ENCODE assay signal across 12 cellular contexts in genomic region chr12:108635997-108636808, GRCh38. TPM values are rescaled to one million over a fixed set of nuclear protein-coding genes. Genes with fewer than 3 reads are reported as not detected.
A peak's percentile ranks its signal among the peaks of the same experiment; 100 is the strongest.
DNase-seq lines count a peak whose midpoint lies in the region; ATAC-seq and TF ChIP-seq lines count a peak whose summit lies in the region.
"Had no signal": no experiment of that assay in that cellular context is flagged by ENCODE, and none has a peak within 500 bp of the region (broad histone marks: within the 10 kb centered on the region; RNA-seq: fewer than 3 reads in every experiment).

No MANE protein-coding gene starts in this region.

- H3K4me3 ChIP-seq in SJSA1 (no peak overlapping the region), testis (no peak overlapping the region)

- peak in 1 of 10 experiments; percentile 12 for DNase-seq in CD4-positive, alpha-beta T cell
- DNase-seq in SJSA1 (ENCODE audit: low read depth in 1 of 2, low spot score in 2 of 2) (peak; percentile 70 to 87), immature natural killer cell (peak in 1 of 3 donors; percentile 6), mucosa of gallbladder (ENCODE audit: low spot score) (no peak), testis (no peak), GM13976 (ENCODE audit: low spot score) (no peak)
- DNase-seq: effector CD8-positive, alpha-beta T cell; NCI-H226 had no signal

- in situ Hi-C loops in GM13976 (cut with MboI; ENCODE audit: low sequenced_read_pairs, unreplicated experiment) = no loop called here

- H3K9me3 Mint-ChIP-seq in CD4-positive, alpha-beta T cell = no peaks in the 10 kb centered on the region
- H3K9me3 Mint-ChIP-seq in immature natural killer cell = no peaks in the 10 kb centered on the region

- peak overlapping the region; percentile 100 for H3K27ac Mint-ChIP-seq in CD4-positive, alpha-beta T cell
- H3K27ac Mint-ChIP-seq in immature natural killer cell = peak overlapping the region; percentile 98 to 100 (median 99)

- no peak for ATAC-seq in CD4-positive, alpha-beta T cell (ENCODE audit: poor library complexity)
- ATAC-seq in GM19452 (IDR thresholded peaks at IDR 0.05; ENCODE audit: unreplicated experiment) (peak; percentile 0), GM18909 (IDR thresholded peaks at IDR 0.05; ENCODE audit: poor library complexity, unreplicated experiment) (no peak)
- ATAC-seq: HCT116 had no signal

- H3K36me3 ChIP-seq in SJSA1 (no peaks in the 10 kb centered on the region), testis (ENCODE audit: low read depth, missing control alignments) (no peaks in the 10 kb centered on the region)

- H3K27ac ChIP-seq in CD4-positive, alpha-beta T cell (ENCODE audit: low read depth, low read length) = peak overlapping the region; percentile 95
- H3K27ac ChIP-seq in SJSA1 (no peak overlapping the region), testis (no peak overlapping the region)
- H3K27ac ChIP-seq: C4-2B had no signal

- H3K9me3 ChIP-seq in CD4-positive, alpha-beta T cell (ENCODE audit: control insufficient read depth, low read length) = no peaks in the 10 kb centered on the region
- peaks cover 3% of the 10 kb centered on the region; the same call in 1 of the 2 replicates for H3K9me3 ChIP-seq in SJSA1 (replicated peaks)
- H3K9me3 ChIP-seq in testis = no peaks in the 10 kb centered on the region

- H3K27me3 ChIP-seq in CD4-positive, alpha-beta T cell (ENCODE audit: control insufficient read depth, insufficient read depth, low read length) = no peaks in the 10 kb centered on the region
- 0 out of 2 replicates have a peak, but pooled peaks cover 6% of the 10 kb centered on the region for H3K27me3 ChIP-seq in SJSA1 (replicated peaks)
- no peaks in the 10 kb centered on the region for H3K27me3 ChIP-seq in testis

- peaks cover 49% of the 10 kb centered on the region for H3K4me1 Mint-ChIP-seq in CD4-positive, alpha-beta T cell (ENCODE audit: low read depth)
- peaks cover 55 to 60% of the 10 kb centered on the region in 2 donors for H3K4me1 Mint-ChIP-seq in immature natural killer cell

- CTCF ChIA-PET in CD4-positive, alpha-beta T cell (lab: Charles Lee) = interaction anchor here (1.2 to 10.2 kb wide), 8 partner anchors 10 to 68 kb away, joined by 4 to 128 read pairs (median 5); no protein-coding TSS in a partner anchor

- peaks cover 23% of the 10 kb centered on the region for H3K36me3 Mint-ChIP-seq in CD4-positive, alpha-beta T cell (ENCODE audit: low read depth)
- peaks cover 0 to 5% (median 5%) of the 10 kb centered on the region in 3 donors for H3K36me3 Mint-ChIP-seq in immature natural killer cell

- 88 to 92% methylated on average over 6 of the region's 6 CpGs for WGBS in testis, 2 donors

- H3K4me3 Mint-ChIP-seq in CD4-positive, alpha-beta T cell = peak overlapping the region; percentile 98
- H3K4me3 Mint-ChIP-seq in immature natural killer cell = peak overlapping the region; percentile 93 to 99 (median 96)

- TF ChIP-seq CTCF in CD4-positive, alpha-beta T cell (IDR thresholded peaks at IDR 0.05) = no peak
- TF ChIP-seq CTCF in testis (IDR thresholded peaks at IDR 0.05) (no peak), GM13976 (IDR thresholded peaks at IDR 0.05; ENCODE audit: borderline replicate concordance, control extremely low read depth, extremely low read depth, insufficient read depth, missing control alignments) (no peak)

- intact Hi-C loops in CD4-positive, alpha-beta T cell (cut with DNase I, micrococcal nuclease) = loop anchor here in 1 of 2 experiments (10.0 kb wide), 1 partner anchor 419 kb away; the partner anchor contains the start of gene USP30
- intact Hi-C loops in testis (cut with DNase I; ENCODE audit: low total_unique reads) = no loop called here

- H3K4me1 ChIP-seq in SJSA1 (replicated peaks) = peaks cover 6% of the 10 kb centered on the region
- H3K4me1 ChIP-seq in testis = peaks cover 11% of the 10 kb centered on the region

- no peaks in the 10 kb centered on the region for H3K27me3 Mint-ChIP-seq in CD4-positive, alpha-beta T cell
- peaks cover 25 to 45% (median 31%) of the 10 kb centered on the region in 3 donors for H3K27me3 Mint-ChIP-seq in immature natural killer cell (ENCODE audit: low read depth in 3 of 3)

- POLR2A ChIA-PET in CD4-positive, alpha-beta T cell (lab: Charles Lee) = interaction anchor here (0.5 to 8.5 kb wide), 12 partner anchors 9 to 221 kb away, joined by 3 to 186 read pairs (median 9); partner anchors contain the start of genes ISCU, SART3 and SSH1

- TF ChIP-seq POLR2A in testis (IDR thresholded peaks at IDR 0.05) = no peak

RNA-seq across cellular contexts. Expression of gene SELPLG, which starts 2.5 kb away (rescaled TPM):
- total RNA-seq in CD4-positive, alpha-beta T cell = 10 to 100 TPM; 25.7 to 27.8 TPM
- total RNA-seq in SJSA1 (2014; rRNA removed; shearing (Covaris generic)) = 2.1 and 2.9 TPM in 2 replicates
- 100 to 1,000 TPM; 429 to 815 (median 508) TPM for polyA plus RNA-seq in immature natural killer cell
- 22.4 TPM for total RNA-seq in mucosa of gallbladder
- 1 to 10 TPM; 1.1 to 2.7 TPM for total RNA-seq in testis
- polyA plus RNA-seq in testis (ENCODE audit: insufficient read depth, low read depth, low replicate concordance) = 10.4 TPM

RNA-seq across cellular contexts. Expression of gene TMEM119, which starts 38.3 kb away (rescaled TPM):
- 1 to 10 TPM; 2.1 to 2.6 TPM for total RNA-seq in CD4-positive, alpha-beta T cell
- 225 and 311 TPM in 2 replicates for total RNA-seq in SJSA1 (2014; rRNA removed; shearing (Covaris generic))
- under 1 TPM in 1 of 3 donors, not detected in 2; 0.47 TPM for polyA plus RNA-seq in immature natural killer cell
- 10.6 TPM for total RNA-seq in mucosa of gallbladder
- total RNA-seq in testis = 1 to 10 TPM; 5.3 to 9.6 TPM
- 17.1 TPM for polyA plus RNA-seq in testis (ENCODE audit: insufficient read depth, low read depth, low replicate concordance)

Comparison
In these comparisons a context has a peak if more than half of its experiments do, and no peak if none do; other contexts are left out.
1. DNase-seq: peak in SJSA1 (2 of 2); none in mucosa of gallbladder (single experiment), testis (single experiment) and GM13976 (single experiment).
2. RNA of gene TMEM119, which starts 38.3 kb away (total RNA-seq): 225 to 311 TPM in SJSA1; 10.6 TPM in mucosa of gallbladder (single experiment), 5.3 to 9.6 TPM in testis and 2.1 to 2.6 TPM in CD4-positive, alpha-beta T cell; every median in the first group is over 10 times any median in the second.